Comparison of ENCODE assay signal across 1 cellular context in the genomic region with DNA sequence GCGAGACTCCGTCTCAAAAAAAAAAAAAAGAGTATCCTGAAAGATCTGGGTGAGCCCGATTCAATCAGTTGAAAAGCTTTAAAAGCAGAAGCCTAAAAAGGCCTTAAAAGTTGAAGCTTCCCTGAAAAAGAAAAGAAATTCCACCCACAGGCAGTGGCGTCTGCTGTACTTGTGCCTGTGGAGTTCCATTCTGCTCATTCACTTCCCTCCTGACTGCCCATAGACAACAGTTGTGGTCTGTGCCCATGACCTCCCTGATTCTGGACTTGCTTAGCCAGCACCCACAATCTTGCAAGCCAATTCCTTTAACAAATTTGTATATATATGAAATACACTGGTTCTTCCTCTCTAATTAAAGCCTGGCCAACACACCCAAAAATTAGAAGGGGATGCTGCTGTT.
TF ChIP-seq lines count a peak whose summit lies in the region.

No MANE protein-coding gene starts in this region.

TF ChIP-seq in HepG2, 621 proteins besides CTCF, POLR2A, EP300 and RAD21 (continued from another document):
- TF ChIP-seq, protein P1, sequence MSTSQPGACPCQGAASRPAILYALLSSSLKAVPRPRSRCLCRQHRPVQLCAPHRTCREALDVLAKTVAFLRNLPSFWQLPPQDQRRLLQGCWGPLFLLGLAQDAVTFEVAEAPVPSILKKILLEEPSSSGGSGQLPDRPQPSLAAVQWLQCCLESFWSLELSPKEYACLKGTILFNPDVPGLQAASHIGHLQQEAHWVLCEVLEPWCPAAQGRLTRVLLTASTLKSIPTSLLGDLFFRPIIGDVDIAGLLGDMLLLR (CRISPR knock-in tag; IDR thresholded peaks at IDR 0.05) = no peak
- TF ChIP-seq ZFP62 (CRISPR knock-in tag; IDR thresholded peaks at IDR 0.05) (no peak), ZEB1 (IDR thresholded peaks at IDR 0.05; ENCODE audit: insufficient replicate concordance, low read depth) (no peak)
- TF ChIP-seq, protein P2, sequence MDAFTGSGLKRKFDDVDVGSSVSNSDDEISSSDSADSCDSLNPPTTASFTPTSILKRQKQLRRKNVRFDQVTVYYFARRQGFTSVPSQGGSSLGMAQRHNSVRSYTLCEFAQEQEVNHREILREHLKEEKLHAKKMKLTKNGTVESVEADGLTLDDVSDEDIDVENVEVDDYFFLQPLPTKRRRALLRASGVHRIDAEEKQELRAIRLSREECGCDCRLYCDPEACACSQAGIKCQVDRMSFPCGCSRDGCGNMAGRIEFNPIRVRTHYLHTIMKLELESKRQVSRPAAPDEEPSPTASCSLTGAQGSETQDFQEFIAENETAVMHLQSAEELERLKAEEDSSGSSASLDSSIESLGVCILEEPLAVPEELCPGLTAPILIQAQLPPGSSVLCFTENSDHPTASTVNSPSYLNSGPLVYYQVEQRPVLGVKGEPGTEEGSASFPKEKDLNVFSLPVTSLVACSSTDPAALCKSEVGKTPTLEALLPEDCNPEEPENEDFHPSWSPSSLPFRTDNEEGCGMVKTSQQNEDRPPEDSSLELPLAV (CRISPR knock-in tag; conservative IDR thresholded peaks at IDR 0.05; ENCODE audit: low read depth) = no peak
